Comparison of ENCODE assay signal across 1 cellular context in genomic region chr19:56594783-56595547, GRCh38.
A peak's percentile ranks its signal among the peaks of the same experiment; 100 is the strongest.
TF ChIP-seq lines count a peak whose summit lies in the region.

ZNF71 (plus strand) TSS chr19:56595302; CDS start chr19:56601559, 6,257 bp downstream.

TF ChIP-seq in GM12878, 131 proteins besides CTCF, POLR2A, EP300 and RAD21 (continued from another document):
- TF ChIP-seq, protein P1, sequence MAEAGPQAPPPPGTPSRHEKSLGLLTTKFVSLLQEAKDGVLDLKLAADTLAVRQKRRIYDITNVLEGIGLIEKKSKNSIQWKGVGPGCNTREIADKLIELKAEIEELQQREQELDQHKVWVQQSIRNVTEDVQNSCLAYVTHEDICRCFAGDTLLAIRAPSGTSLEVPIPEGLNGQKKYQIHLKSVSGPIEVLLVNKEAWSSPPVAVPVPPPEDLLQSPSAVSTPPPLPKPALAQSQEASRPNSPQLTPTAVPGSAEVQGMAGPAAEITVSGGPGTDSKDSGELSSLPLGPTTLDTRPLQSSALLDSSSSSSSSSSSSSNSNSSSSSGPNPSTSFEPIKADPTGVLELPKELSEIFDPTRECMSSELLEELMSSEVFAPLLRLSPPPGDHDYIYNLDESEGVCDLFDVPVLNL (IDR thresholded peaks at IDR 0.05; ENCODE audit: low read depth, low read length) = no peak
- TF ChIP-seq ASH2L (IDR thresholded peaks at IDR 0.05; ENCODE audit: borderline replicate concordance, low read depth) (no peak), BCLAF1 (IDR thresholded peaks at IDR 0.05) (no peak), KDM1A (IDR thresholded peaks at IDR 0.05; ENCODE audit: borderline replicate concordance) (no peak), ESRRA (IDR thresholded peaks at IDR 0.05; ENCODE audit: low read length) (no peak), PKNOX1 (IDR thresholded peaks at IDR 0.05) (peak; percentile 44; the same call in 1 of the 2 replicates), RELA (IDR thresholded peaks at IDR 0.05; ENCODE audit: borderline replicate concordance, partially characterized antibody) (no peak), WRNIP1 (IDR thresholded peaks at IDR 0.05; ENCODE audit: borderline replicate concordance, low read depth, low read length) (no peak), NR2F1 (conservative IDR thresholded peaks at IDR 0.05) (0 out of 2 replicates have a peak, but pooled peaks have one; percentile 27), RCOR1 (conservative IDR thresholded peaks at IDR 0.05; ENCODE audit: low read depth, low read length) (no peak)
- TF ChIP-seq, protein P2, sequence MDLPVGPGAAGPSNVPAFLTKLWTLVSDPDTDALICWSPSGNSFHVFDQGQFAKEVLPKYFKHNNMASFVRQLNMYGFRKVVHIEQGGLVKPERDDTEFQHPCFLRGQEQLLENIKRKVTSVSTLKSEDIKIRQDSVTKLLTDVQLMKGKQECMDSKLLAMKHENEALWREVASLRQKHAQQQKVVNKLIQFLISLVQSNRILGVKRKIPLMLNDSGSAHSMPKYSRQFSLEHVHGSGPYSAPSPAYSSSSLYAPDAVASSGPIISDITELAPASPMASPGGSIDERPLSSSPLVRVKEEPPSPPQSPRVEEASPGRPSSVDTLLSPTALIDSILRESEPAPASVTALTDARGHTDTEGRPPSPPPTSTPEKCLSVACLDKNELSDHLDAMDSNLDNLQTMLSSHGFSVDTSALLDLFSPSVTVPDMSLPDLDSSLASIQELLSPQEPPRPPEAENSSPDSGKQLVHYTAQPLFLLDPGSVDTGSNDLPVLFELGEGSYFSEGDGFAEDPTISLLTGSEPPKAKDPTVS (IDR thresholded peaks at IDR 0.05; ENCODE audit: low read depth, low read length) = no peak
- TF ChIP-seq, protein P3, sequence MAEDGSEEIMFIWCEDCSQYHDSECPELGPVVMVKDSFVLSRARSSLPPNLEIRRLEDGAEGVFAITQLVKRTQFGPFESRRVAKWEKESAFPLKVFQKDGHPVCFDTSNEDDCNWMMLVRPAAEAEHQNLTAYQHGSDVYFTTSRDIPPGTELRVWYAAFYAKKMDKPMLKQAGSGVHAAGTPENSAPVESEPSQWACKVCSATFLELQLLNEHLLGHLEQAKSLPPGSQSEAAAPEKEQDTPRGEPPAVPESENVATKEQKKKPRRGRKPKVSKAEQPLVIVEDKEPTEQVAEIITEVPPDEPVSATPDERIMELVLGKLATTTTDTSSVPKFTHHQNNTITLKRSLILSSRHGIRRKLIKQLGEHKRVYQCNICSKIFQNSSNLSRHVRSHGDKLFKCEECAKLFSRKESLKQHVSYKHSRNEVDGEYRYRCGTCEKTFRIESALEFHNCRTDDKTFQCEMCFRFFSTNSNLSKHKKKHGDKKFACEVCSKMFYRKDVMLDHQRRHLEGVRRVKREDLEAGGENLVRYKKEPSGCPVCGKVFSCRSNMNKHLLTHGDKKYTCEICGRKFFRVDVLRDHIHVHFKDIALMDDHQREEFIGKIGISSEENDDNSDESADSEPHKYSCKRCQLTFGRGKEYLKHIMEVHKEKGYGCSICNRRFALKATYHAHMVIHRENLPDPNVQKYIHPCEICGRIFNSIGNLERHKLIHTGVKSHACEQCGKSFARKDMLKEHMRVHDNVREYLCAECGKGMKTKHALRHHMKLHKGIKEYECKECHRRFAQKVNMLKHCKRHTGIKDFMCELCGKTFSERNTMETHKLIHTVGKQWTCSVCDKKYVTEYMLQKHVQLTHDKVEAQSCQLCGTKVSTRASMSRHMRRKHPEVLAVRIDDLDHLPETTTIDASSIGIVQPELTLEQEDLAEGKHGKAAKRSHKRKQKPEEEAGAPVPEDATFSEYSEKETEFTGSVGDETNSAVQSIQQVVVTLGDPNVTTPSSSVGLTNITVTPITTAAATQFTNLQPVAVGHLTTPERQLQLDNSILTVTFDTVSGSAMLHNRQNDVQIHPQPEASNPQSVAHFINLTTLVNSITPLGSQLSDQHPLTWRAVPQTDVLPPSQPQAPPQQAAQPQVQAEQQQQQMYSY (CRISPR knock-in tag; IDR thresholded peaks at IDR 0.05) = no peak
